24 cellular contexts compared by ENCODE assay signal in the genomic region with DNA sequence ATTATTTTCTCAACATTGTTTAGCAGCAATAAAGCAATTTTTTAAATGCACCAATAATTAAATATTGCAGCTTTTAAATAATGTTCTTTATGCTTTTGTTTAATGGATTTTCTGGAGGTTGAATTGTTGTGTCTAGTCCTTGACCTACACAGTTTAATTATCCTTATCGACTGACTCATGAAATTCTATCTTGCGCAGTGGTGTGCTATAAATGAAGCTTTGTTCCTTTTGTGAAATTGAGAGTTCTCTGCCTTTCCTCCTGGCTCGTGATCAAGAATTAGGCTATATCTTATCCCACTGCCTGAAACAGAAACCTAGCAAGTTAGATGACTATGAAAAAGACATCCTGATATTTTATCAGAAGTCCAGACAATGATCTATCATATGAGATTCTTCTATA. TPM values are rescaled to one million over a fixed set of nuclear protein-coding genes. Genes with fewer than 3 reads are reported as not detected.
DNase-seq lines count a peak whose midpoint lies in the region; ATAC-seq and TF ChIP-seq lines count a peak whose summit lies in the region.
"Had no signal": no experiment of that assay in that cellular context is flagged by ENCODE, and none has a peak within 500 bp of the region (broad histone marks: within the 10 kb centered on the region; RNA-seq: fewer than 3 reads in every experiment).

No MANE protein-coding gene starts in this region.

- no peaks in the 10 kb centered on the region for H3K36me3 ChIP-seq in effector memory CD4-positive, alpha-beta T cell (ENCODE audit: control insufficient read depth, insufficient read depth, low read length)
- H3K36me3 ChIP-seq: colonic mucosa, prostate gland had no signal

- no peaks in the 10 kb centered on the region for H3K4me1 ChIP-seq in effector memory CD4-positive, alpha-beta T cell (ENCODE audit: control insufficient read depth, insufficient read depth, low read length, poor library complexity, severe bottlenecking)
- H3K4me1 ChIP-seq: colonic mucosa, prostate gland had no signal

- in situ Hi-C loops in astrocyte of the spinal cord (cut with HindIII; ENCODE audit: low sequenced_read_pairs): no loop called here

- intact Hi-C loops in sciatic nerve (cut with DNase I): loop anchor here (10.0 kb wide), 1 partner anchor 1649 kb away; no protein-coding TSS in a partner anchor

- no peak for ATAC-seq in HG02973 (IDR thresholded peaks at IDR 0.05; ENCODE audit: unreplicated experiment)
- no peak for ATAC-seq in sciatic nerve

- no peaks in the 10 kb centered on the region for H3K27me3 ChIP-seq in effector memory CD4-positive, alpha-beta T cell (replicated peaks; ENCODE audit: control insufficient read depth, insufficient read depth, low read length, poor library complexity, severe bottlenecking)
- H3K27me3 ChIP-seq: colonic mucosa had no signal

- no peak for TF ChIP-seq CTCF in astrocyte of the spinal cord (IDR thresholded peaks at IDR 0.05; ENCODE audit: low read depth, low read length)

- DNase-seq in COLO829 (ENCODE audit: low spot score): peak; percentile 90
- peak; percentile 84 for DNase-seq in HT1080 (ENCODE audit: low read depth)
- peak; percentile 80 for DNase-seq in NCI-H2196 (lab: John Stamatoyannopoulos, UW; ENCODE audit: unreplicated experiment)
- peak; percentile 5 for DNase-seq in astrocyte of the spinal cord (ENCODE audit: low read depth, low spot score)
- no peak for DNase-seq in iPS-NIHi11 (ENCODE audit: low spot score)
- DNase-seq in sciatic nerve (ENCODE audit: low spot score): no peak
- no peak for DNase-seq in effector memory CD4-positive, alpha-beta T cell
- DNase-seq: activated CD4-positive, alpha-beta T cell treated with anti-CD3 and anti-CD28 coated beads, Interleukin-2, amount 10 ng/mL, durations not matched to agents 7 days and 5 days; activated naive CD4-positive, alpha-beta T cell treated with Interleukin-2 at 50 U/mL for 16 hours; activated T-cell treated with anti-CD3 and anti-CD28 coated beads for 4 hours; aorta; CD4-positive, alpha-beta memory T cell; colonic mucosa; HCEC 1CT; hypothalamus; kidney; mesendoderm; NCI-H1694; NCI-H82; stimulated activated CD8-positive, alpha-beta memory T cell treated with anti-CD3 and anti-CD28 coated beads, Interleukin-4, amount 100 ng/mL, for 48 hours; SW 1271 had no signal

- no peak overlapping the region for H3K4me3 ChIP-seq in astrocyte of the spinal cord (ENCODE audit: low read depth, low read length)
- H3K4me3 ChIP-seq in effector memory CD4-positive, alpha-beta T cell (ENCODE audit: insufficient read depth, low read depth, low read length, poor library complexity, severe bottlenecking): no peak overlapping the region
- H3K4me3 ChIP-seq: colonic mucosa, prostate gland had no signal

- H3K9me3 ChIP-seq in effector memory CD4-positive, alpha-beta T cell (ENCODE audit: control insufficient read depth, low read length): no peaks in the 10 kb centered on the region
- H3K9me3 ChIP-seq: colonic mucosa, prostate gland had no signal

- no peak overlapping the region for H3K27ac ChIP-seq in effector memory CD4-positive, alpha-beta T cell (ENCODE audit: insufficient read depth, low read length, poor library complexity, severe bottlenecking)
- H3K27ac ChIP-seq: colonic mucosa, KMS-11 had no signal

RNA-seq across cellular contexts. Expression of gene PIK3R4, which starts 37.0 kb away (rescaled TPM):
- total RNA-seq in HT1080 (2014; rRNA removed; shearing (Covaris generic)): 58.6 and 65.0 TPM in 2 replicates
- 30.8 and 34.3 TPM in 2 replicates for polyA plus RNA-seq in HT1080 (2015; cell fraction: cytosol; rRNA removed)
- 161 and 198 TPM in 2 replicates for polyA plus RNA-seq in HT1080 (2015; cell fraction: nucleus; rRNA removed)
- total RNA-seq in sciatic nerve: 31.8 TPM

Comparison
In these comparisons a context has a peak if more than half of its experiments do, and no peak if none do; other contexts are left out.
1. DNase-seq: peak in COLO829 (single experiment), HT1080 (single experiment), NCI-H2196 (single experiment) and astrocyte of the spinal cord (single experiment); none in iPS-NIHi11 (single experiment), sciatic nerve (single experiment) and effector memory CD4-positive, alpha-beta T cell (0 of 3).